1 cellular context compared by ENCODE assay signal in the genomic region with DNA sequence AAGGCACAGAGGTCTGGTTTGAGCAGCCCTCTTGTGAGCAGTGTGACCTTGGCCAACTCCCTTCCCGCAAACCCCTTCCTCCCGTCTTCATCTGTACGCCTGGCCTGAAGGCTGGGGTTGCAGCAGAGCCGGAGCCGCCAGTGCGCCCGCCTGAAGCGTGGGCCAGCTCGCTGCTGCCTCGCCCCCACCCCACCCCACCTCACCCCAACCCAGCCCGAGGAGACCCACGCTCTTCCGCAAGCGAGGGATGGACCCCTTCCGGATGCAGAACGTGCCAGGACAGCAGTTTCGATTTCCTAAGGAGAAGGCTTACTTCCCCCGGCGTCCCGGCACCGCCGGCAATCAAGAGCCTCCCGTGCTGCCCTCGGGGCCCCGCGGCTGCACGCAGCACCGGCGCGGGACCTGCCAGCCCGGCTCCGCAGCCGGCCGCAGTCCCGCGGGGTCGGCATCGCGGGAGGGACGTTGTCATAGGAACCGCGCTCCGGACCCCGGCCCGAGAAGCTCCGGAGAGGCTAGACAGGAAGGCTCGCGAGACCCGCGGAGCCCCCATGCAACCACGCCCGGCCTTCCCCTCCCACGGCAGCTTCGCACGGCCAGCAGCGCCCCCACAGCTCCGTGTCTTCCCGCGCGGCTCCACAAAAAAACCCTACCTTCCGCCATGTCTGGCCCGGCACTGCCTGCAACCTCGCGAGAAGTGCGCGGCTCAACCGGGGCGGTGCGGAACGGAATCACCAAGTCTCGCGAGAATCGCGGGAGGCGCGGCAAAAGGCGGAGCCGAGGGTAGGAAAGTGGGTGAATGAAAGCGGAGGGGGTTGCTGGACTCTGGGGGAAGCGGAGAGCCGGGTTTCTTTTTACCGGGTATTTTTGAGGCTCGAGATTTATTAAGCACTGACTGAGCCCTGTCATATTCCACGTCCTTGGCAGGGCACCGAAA.
A peak's percentile ranks its signal among the peaks of the same experiment; 100 is the strongest.
TF ChIP-seq lines count a peak whose summit lies in the region.

A gene with protein sequence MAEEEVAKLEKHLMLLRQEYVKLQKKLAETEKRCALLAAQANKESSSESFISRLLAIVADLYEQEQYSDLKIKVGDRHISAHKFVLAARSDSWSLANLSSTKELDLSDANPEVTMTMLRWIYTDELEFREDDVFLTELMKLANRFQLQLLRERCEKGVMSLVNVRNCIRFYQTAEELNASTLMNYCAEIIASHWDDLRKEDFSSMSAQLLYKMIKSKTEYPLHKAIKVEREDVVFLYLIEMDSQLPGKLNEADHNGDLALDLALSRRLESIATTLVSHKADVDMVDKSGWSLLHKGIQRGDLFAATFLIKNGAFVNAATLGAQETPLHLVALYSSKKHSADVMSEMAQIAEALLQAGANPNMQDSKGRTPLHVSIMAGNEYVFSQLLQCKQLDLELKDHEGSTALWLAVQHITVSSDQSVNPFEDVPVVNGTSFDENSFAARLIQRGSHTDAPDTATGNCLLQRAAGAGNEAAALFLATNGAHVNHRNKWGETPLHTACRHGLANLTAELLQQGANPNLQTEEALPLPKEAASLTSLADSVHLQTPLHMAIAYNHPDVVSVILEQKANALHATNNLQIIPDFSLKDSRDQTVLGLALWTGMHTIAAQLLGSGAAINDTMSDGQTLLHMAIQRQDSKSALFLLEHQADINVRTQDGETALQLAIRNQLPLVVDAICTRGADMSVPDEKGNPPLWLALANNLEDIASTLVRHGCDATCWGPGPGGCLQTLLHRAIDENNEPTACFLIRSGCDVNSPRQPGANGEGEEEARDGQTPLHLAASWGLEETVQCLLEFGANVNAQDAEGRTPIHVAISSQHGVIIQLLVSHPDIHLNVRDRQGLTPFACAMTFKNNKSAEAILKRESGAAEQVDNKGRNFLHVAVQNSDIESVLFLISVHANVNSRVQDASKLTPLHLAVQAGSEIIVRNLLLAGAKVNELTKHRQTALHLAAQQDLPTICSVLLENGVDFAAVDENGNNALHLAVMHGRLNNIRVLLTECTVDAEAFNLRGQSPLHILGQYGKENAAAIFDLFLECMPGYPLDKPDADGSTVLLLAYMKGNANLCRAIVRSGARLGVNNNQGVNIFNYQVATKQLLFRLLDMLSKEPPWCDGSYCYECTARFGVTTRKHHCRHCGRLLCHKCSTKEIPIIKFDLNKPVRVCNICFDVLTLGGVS (minus strand): TSS at position 698 of the 934 bp plus-strand sequence. CDS start 38 bp downstream, at position 660.

TF ChIP-seq in K562, 482 proteins besides CTCF, POLR2A, EP300 and RAD21 (continued from another document and continues in another):
- TF ChIP-seq, protein P1, sequence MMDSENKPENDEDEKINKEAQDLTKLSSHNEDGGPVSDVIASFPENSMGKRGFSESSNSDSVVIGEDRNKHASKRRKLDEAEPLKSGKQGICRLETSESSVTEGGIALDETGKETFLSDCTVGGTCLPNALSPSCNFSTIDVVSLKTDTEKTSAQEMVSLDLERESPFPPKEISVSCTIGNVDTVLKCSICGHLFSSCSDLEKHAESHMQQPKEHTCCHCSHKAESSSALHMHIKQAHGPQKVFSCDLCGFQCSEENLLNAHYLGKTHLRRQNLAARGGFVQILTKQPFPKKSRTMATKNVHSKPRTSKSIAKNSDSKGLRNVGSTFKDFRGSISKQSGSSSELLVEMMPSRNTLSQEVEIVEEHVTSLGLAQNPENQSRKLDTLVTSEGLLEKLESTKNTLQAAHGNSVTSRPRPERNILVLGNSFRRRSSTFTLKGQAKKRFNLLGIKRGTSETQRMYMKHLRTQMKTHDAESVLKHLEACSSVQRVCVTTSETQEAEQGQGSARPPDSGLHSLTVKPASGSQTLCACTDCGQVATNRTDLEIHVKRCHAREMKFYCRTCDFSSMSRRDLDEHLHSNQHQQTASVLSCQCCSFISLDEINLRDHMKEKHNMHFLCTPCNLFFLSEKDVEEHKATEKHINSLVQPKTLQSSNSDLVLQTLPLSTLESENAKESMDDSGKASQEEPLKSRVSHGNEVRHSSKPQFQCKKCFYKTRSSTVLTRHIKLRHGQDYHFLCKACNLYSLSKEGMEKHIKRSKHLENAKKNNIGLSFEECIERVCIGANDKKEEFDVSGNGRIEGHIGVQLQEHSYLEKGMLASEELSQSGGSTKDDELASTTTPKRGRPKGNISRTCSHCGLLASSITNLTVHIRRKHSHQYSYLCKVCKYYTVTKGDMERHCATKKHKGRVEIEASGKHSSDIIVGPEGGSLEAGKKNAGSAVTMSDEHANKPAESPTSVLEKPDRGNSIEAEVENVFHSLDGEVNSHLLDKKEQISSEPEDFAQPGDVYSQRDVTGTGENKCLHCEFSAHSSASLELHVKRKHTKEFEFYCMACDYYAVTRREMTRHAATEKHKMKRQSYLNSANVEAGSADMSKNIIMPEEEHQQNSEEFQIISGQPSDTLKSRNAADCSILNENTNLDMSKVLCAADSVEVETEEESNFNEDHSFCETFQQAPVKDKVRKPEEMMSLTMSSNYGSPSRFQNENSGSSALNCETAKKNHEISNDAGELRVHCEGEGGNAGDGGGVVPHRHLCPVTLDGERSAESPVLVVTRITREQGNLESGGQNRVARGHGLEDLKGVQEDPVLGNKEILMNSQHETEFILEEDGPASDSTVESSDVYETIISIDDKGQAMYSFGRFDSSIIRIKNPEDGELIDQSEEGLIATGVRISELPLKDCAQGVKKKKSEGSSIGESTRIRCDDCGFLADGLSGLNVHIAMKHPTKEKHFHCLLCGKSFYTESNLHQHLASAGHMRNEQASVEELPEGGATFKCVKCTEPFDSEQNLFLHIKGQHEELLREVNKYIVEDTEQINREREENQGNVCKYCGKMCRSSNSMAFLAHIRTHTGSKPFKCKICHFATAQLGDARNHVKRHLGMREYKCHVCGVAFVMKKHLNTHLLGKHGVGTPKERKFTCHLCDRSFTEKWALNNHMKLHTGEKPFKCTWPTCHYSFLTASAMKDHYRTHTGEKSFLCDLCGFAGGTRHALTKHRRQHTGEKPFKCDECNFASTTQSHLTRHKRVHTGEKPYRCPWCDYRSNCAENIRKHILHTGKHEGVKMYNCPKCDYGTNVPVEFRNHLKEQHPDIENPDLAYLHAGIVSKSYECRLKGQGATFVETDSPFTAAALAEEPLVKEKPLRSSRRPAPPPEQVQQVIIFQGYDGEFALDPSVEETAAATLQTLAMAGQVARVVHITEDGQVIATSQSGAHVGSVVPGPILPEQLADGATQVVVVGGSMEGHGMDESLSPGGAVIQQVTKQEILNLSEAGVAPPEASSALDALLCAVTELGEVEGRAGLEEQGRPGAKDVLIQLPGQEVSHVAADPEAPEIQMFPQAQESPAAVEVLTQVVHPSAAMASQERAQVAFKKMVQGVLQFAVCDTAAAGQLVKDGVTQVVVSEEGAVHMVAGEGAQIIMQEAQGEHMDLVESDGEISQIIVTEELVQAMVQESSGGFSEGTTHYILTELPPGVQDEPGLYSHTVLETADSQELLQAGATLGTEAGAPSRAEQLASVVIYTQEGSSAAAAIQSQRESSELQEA (IDR thresholded peaks at IDR 0.05; ENCODE audit: low read depth) = no peak
- TF ChIP-seq, protein P2, sequence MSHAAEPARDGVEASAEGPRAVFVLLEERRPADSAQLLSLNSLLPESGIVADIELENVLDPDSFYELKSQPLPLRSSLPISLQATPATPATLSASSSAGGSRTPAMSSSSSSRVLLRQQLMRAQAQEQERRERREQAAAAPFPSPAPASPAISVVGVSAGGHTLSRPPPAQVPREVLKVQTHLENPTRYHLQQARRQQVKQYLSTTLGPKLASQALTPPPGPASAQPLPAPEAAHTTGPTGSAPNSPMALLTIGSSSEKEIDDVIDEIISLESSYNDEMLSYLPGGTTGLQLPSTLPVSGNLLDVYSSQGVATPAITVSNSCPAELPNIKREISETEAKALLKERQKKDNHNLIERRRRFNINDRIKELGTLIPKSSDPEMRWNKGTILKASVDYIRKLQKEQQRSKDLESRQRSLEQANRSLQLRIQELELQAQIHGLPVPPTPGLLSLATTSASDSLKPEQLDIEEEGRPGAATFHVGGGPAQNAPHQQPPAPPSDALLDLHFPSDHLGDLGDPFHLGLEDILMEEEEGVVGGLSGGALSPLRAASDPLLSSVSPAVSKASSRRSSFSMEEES (CRISPR knock-in tag; IDR thresholded peaks at IDR 0.05) = no peak
- peak; percentile 67; the same call in 1 of the 2 replicates for TF ChIP-seq E2F3 (CRISPR knock-in tag; IDR thresholded peaks at IDR 0.05)
- TF ChIP-seq, protein P3, sequence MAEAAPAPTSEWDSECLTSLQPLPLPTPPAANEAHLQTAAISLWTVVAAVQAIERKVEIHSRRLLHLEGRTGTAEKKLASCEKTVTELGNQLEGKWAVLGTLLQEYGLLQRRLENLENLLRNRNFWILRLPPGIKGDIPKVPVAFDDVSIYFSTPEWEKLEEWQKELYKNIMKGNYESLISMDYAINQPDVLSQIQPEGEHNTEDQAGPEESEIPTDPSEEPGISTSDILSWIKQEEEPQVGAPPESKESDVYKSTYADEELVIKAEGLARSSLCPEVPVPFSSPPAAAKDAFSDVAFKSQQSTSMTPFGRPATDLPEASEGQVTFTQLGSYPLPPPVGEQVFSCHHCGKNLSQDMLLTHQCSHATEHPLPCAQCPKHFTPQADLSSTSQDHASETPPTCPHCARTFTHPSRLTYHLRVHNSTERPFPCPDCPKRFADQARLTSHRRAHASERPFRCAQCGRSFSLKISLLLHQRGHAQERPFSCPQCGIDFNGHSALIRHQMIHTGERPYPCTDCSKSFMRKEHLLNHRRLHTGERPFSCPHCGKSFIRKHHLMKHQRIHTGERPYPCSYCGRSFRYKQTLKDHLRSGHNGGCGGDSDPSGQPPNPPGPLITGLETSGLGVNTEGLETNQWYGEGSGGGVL (CRISPR knock-in tag; IDR thresholded peaks at IDR 0.05) = no peak
- TF ChIP-seq FOXA3 (CRISPR knock-in tag; conservative IDR thresholded peaks at IDR 0.05 in 1 of 2, IDR thresholded peaks at IDR 0.05 in 1 of 2) = no peak
- TF ChIP-seq, protein P4, sequence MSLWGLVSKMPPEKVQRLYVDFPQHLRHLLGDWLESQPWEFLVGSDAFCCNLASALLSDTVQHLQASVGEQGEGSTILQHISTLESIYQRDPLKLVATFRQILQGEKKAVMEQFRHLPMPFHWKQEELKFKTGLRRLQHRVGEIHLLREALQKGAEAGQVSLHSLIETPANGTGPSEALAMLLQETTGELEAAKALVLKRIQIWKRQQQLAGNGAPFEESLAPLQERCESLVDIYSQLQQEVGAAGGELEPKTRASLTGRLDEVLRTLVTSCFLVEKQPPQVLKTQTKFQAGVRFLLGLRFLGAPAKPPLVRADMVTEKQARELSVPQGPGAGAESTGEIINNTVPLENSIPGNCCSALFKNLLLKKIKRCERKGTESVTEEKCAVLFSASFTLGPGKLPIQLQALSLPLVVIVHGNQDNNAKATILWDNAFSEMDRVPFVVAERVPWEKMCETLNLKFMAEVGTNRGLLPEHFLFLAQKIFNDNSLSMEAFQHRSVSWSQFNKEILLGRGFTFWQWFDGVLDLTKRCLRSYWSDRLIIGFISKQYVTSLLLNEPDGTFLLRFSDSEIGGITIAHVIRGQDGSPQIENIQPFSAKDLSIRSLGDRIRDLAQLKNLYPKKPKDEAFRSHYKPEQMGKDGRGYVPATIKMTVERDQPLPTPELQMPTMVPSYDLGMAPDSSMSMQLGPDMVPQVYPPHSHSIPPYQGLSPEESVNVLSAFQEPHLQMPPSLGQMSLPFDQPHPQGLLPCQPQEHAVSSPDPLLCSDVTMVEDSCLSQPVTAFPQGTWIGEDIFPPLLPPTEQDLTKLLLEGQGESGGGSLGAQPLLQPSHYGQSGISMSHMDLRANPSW (CRISPR knock-in tag; IDR thresholded peaks at IDR 0.05) = no peak
- TF ChIP-seq, protein P5, sequence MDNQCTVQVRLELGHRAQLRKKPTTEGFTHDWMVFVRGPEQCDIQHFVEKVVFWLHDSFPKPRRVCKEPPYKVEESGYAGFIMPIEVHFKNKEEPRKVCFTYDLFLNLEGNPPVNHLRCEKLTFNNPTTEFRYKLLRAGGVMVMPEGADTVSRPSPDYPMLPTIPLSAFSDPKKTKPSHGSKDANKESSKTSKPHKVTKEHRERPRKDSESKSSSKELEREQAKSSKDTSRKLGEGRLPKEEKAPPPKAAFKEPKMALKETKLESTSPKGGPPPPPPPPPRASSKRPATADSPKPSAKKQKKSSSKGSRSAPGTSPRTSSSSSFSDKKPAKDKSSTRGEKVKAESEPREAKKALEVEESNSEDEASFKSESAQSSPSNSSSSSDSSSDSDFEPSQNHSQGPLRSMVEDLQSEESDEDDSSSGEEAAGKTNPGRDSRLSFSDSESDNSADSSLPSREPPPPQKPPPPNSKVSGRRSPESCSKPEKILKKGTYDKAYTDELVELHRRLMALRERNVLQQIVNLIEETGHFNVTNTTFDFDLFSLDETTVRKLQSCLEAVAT (IDR thresholded peaks at IDR 0.05) = no peak
- TF ChIP-seq MAFF (IDR thresholded peaks at IDR 0.05; ENCODE audit: low read length) = peak; percentile 74; the same call in 1 of the 2 replicates
- peak; percentile 50; the same call in 1 of the 2 replicates for TF ChIP-seq NFIC (IDR thresholded peaks at IDR 0.05)
- TF ChIP-seq RBM34 (IDR thresholded peaks at IDR 0.05; ENCODE audit: borderline replicate concordance, insufficient read depth, low read length) = no peak
- TF ChIP-seq, protein P6, sequence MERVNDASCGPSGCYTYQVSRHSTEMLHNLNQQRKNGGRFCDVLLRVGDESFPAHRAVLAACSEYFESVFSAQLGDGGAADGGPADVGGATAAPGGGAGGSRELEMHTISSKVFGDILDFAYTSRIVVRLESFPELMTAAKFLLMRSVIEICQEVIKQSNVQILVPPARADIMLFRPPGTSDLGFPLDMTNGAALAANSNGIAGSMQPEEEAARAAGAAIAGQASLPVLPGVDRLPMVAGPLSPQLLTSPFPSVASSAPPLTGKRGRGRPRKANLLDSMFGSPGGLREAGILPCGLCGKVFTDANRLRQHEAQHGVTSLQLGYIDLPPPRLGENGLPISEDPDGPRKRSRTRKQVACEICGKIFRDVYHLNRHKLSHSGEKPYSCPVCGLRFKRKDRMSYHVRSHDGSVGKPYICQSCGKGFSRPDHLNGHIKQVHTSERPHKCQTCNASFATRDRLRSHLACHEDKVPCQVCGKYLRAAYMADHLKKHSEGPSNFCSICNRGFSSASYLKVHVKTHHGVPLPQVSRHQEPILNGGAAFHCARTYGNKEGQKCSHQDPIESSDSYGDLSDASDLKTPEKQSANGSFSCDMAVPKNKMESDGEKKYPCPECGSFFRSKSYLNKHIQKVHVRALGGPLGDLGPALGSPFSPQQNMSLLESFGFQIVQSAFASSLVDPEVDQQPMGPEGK (CRISPR knock-in tag; IDR thresholded peaks at IDR 0.05; ENCODE audit: borderline replicate concordance) = no peak
- TF ChIP-seq ASH1L (IDR thresholded peaks at IDR 0.05; ENCODE audit: borderline replicate concordance, low read depth, partially characterized antibody) = peak; percentile 56
- 0 out of 2 replicates have a peak, but pooled peaks have one; percentile 17 for TF ChIP-seq MXI1 (IDR thresholded peaks at IDR 0.05; ENCODE audit: low read depth, low read length)
- TF ChIP-seq TAF1 (IDR thresholded peaks at IDR 0.05; ENCODE audit: control insufficient read depth, extremely low read depth, insufficient read depth, low read length, severe bottlenecking) = peak; percentile 79
- peak; percentile 32; the same call in 1 of the 2 replicates for TF ChIP-seq CTBP1 (IDR thresholded peaks at IDR 0.05; ENCODE audit: borderline replicate concordance)
- TF ChIP-seq GATA2 (CRISPR knock-in tag; IDR thresholded peaks at IDR 0.05) = no peak
- peak; percentile 85 for TF ChIP-seq TBP (optimal IDR thresholded peaks at IDR 0.05; ENCODE audit: low read depth, low read length)
- TF ChIP-seq, protein P7, sequence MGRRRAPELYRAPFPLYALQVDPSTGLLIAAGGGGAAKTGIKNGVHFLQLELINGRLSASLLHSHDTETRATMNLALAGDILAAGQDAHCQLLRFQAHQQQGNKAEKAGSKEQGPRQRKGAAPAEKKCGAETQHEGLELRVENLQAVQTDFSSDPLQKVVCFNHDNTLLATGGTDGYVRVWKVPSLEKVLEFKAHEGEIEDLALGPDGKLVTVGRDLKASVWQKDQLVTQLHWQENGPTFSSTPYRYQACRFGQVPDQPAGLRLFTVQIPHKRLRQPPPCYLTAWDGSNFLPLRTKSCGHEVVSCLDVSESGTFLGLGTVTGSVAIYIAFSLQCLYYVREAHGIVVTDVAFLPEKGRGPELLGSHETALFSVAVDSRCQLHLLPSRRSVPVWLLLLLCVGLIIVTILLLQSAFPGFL (CRISPR knock-in tag; IDR thresholded peaks at IDR 0.05) = no peak
